2 cellular contexts compared by ENCODE assay signal in the genomic region with DNA sequence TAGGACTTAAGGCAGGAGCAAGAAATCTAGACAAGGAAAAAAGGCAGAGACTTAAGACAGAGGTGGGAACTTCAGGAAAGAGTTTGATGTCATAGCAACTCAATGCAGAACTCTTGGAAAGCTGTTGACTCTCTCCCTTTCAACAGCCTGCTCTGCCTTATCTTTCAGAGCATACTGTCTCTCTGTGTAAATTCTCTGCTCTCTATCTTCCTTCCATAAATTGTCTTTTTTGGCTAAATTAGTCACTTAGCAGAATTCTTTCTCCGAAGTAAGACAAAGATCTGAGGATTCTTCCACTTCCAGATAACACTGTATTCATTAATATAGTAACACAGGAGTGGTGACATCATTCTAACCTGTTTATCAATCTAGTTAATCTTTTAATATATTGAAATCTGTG.
TF ChIP-seq lines count a peak whose summit lies in the region.

No MANE protein-coding gene starts in this region.

TF ChIP-seq in HepG2, 621 proteins besides CTCF, POLR2A, EP300 and RAD21:
- TF ChIP-seq ZNF713 (CRISPR knock-in tag; IDR thresholded peaks at IDR 0.05) = no peak
- TF ChIP-seq ATF7 (IDR thresholded peaks at IDR 0.05) = peak; percentile 48
- TF ChIP-seq ATF7 (CRISPR knock-in tag; IDR thresholded peaks at IDR 0.05) = no peak

TF ChIP-seq in K562, 482 proteins besides CTCF, POLR2A, EP300 and RAD21:
- TF ChIP-seq CBX8 (IDR thresholded peaks at IDR 0.05; ENCODE audit: borderline replicate concordance, extremely low read depth, low read depth, low read length, poor library complexity, severe bottlenecking) (no peak), XRCC3 (IDR thresholded peaks at IDR 0.05) (no peak), ZNF699 (CRISPR knock-in tag; IDR thresholded peaks at IDR 0.05; ENCODE audit: insufficient replicate concordance) (no peak), ZNF282 (CRISPR knock-in tag; IDR thresholded peaks at IDR 0.05) (no peak), ZNF3 (CRISPR knock-in tag; IDR thresholded peaks at IDR 0.05) (no peak), ATF7 (IDR thresholded peaks at IDR 0.05) (peak; percentile 47; the same call in 1 of the 2 replicates), ZBTB7A (IDR thresholded peaks at IDR 0.05; ENCODE audit: borderline replicate concordance, control insufficient read depth, low read depth, low read length) (no peak), DPF2 (IDR thresholded peaks at IDR 0.05) (0 out of 2 replicates have a peak, but pooled peaks have one; percentile 35), SMARCA4 (IDR thresholded peaks at IDR 0.05) (peak; percentile 60; the same call in 1 of the 2 replicates), TCF7L2 (IDR thresholded peaks at IDR 0.05; ENCODE audit: low read depth, low read length) (no peak), PHF8 (IDR thresholded peaks at IDR 0.05; ENCODE audit: borderline replicate concordance, low read length) (no peak), HCFC1 (IDR thresholded peaks at IDR 0.05; ENCODE audit: low read depth, low read length) (no peak), DDX20 (tag; IDR thresholded peaks at IDR 0.05; ENCODE audit: low read depth) (no peak), KHSRP (IDR thresholded peaks at IDR 0.05) (no peak), CBFA2T3 (IDR thresholded peaks at IDR 0.05) (peak; percentile 57), HDAC6 (IDR thresholded peaks at IDR 0.05; ENCODE audit: low read depth, low read length) (no peak), SMARCE1 (IDR thresholded peaks at IDR 0.05) (no peak), TAL1 (IDR thresholded peaks at IDR 0.05) (peak; percentile 35; the same call in 1 of the 2 replicates), ZNF507 (tag; conservative IDR thresholded peaks at IDR 0.05) (no peak), CEBPG (CRISPR knock-in tag; IDR thresholded peaks at IDR 0.05) (no peak), CEBPG (tag; conservative IDR thresholded peaks at IDR 0.05 in 1 of 2, IDR thresholded peaks at IDR 0.05 in 1 of 2) (no peak), KDM5B (IDR thresholded peaks at IDR 0.05; ENCODE audit: insufficient replicate concordance, low read depth, low read length) (no peak), ZNF431 (CRISPR knock-in tag; IDR thresholded peaks at IDR 0.05) (no peak), MEIS2 (IDR thresholded peaks at IDR 0.05; ENCODE audit: partially characterized antibody) (peak; percentile 48), FOSL1 (tag; conservative IDR thresholded peaks at IDR 0.05) (0 out of 2 replicates have a peak, but pooled peaks have one; percentile 14), ZNF445 (CRISPR knock-in tag; IDR thresholded peaks at IDR 0.05; ENCODE audit: low read depth) (no peak), GATAD2A (IDR thresholded peaks at IDR 0.05) (no peak), RFX1 (IDR thresholded peaks at IDR 0.05) (peak; percentile 66), EHMT2 (IDR thresholded peaks at IDR 0.05) (0 out of 2 replicates have a peak, but pooled peaks have one; percentile 24), SOX6 (IDR thresholded peaks at IDR 0.05) (peak; percentile 64; the same call in 1 of the 2 replicates), IRF2 (CRISPR knock-in tag; IDR thresholded peaks at IDR 0.05) (no peak), WHSC1 (IDR thresholded peaks at IDR 0.05; ENCODE audit: low read length) (no peak), ARID1B (IDR thresholded peaks at IDR 0.05) (peak; percentile 78), POLR2B (IDR thresholded peaks at IDR 0.05; ENCODE audit: low read depth, partially characterized antibody) (no peak), POU5F1 (IDR thresholded peaks at IDR 0.05; ENCODE audit: borderline replicate concordance, low read depth, low read length, partially characterized antibody) (no peak), PPARD (CRISPR knock-in tag; IDR thresholded peaks at IDR 0.05) (no peak), MBD2 (IDR thresholded peaks at IDR 0.05; ENCODE audit: borderline replicate concordance, low read depth) (no peak)
- TF ChIP-seq, protein P1, sequence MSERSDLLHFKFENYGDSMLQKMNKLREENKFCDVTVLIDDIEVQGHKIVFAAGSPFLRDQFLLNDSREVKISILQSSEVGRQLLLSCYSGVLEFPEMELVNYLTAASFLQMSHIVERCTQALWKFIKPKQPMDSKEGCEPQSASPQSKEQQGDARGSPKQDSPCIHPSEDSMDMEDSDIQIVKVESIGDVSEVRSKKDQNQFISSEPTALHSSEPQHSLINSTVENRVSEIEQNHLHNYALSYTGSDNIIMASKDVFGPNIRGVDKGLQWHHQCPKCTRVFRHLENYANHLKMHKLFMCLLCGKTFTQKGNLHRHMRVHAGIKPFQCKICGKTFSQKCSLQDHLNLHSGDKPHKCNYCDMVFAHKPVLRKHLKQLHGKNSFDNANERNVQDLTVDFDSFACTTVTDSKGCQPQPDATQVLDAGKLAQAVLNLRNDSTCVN (CRISPR knock-in tag; IDR thresholded peaks at IDR 0.05) = no peak
- TF ChIP-seq, protein P2, sequence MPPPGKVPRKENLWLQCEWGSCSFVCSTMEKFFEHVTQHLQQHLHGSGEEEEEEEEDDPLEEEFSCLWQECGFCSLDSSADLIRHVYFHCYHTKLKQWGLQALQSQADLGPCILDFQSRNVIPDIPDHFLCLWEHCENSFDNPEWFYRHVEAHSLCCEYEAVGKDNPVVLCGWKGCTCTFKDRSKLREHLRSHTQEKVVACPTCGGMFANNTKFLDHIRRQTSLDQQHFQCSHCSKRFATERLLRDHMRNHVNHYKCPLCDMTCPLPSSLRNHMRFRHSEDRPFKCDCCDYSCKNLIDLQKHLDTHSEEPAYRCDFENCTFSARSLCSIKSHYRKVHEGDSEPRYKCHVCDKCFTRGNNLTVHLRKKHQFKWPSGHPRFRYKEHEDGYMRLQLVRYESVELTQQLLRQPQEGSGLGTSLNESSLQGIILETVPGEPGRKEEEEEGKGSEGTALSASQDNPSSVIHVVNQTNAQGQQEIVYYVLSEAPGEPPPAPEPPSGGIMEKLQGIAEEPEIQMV (tag; conservative IDR thresholded peaks at IDR 0.05; ENCODE audit: low read depth) = no peak
- TF ChIP-seq, protein P3, sequence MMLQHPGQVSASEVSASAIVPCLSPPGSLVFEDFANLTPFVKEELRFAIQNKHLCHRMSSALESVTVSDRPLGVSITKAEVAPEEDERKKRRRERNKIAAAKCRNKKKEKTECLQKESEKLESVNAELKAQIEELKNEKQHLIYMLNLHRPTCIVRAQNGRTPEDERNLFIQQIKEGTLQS (IDR thresholded peaks at IDR 0.05) = peak; percentile 65
- TF ChIP-seq, protein P3 (CRISPR knock-in tag; conservative IDR thresholded peaks at IDR 0.05) = no peak
- TF ChIP-seq, protein P4, sequence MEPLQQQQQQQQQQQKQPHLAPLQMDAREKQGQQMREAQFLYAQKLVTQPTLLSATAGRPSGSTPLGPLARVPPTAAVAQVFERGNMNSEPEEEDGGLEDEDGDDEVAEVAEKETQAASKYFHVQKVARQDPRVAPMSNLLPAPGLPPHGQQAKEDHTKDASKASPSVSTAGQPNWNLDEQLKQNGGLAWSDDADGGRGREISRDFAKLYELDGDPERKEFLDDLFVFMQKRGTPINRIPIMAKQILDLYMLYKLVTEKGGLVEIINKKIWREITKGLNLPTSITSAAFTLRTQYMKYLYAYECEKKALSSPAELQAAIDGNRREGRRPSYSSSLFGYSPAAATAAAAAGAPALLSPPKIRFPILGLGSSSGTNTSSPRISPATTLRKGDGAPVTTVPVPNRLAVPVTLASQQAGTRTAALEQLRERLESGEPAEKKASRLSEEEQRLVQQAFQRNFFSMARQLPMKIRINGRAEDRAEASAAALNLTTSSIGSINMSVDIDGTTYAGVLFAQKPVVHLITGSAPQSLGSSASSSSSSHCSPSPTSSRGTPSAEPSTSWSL (CRISPR knock-in tag; IDR thresholded peaks at IDR 0.05; ENCODE audit: borderline replicate concordance) = no peak
- TF ChIP-seq, protein P5, sequence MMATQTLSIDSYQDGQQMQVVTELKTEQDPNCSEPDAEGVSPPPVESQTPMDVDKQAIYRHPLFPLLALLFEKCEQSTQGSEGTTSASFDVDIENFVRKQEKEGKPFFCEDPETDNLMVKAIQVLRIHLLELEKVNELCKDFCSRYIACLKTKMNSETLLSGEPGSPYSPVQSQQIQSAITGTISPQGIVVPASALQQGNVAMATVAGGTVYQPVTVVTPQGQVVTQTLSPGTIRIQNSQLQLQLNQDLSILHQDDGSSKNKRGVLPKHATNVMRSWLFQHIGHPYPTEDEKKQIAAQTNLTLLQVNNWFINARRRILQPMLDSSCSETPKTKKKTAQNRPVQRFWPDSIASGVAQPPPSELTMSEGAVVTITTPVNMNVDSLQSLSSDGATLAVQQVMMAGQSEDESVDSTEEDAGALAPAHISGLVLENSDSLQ (IDR thresholded peaks at IDR 0.05) = no peak
- TF ChIP-seq, protein P6, sequence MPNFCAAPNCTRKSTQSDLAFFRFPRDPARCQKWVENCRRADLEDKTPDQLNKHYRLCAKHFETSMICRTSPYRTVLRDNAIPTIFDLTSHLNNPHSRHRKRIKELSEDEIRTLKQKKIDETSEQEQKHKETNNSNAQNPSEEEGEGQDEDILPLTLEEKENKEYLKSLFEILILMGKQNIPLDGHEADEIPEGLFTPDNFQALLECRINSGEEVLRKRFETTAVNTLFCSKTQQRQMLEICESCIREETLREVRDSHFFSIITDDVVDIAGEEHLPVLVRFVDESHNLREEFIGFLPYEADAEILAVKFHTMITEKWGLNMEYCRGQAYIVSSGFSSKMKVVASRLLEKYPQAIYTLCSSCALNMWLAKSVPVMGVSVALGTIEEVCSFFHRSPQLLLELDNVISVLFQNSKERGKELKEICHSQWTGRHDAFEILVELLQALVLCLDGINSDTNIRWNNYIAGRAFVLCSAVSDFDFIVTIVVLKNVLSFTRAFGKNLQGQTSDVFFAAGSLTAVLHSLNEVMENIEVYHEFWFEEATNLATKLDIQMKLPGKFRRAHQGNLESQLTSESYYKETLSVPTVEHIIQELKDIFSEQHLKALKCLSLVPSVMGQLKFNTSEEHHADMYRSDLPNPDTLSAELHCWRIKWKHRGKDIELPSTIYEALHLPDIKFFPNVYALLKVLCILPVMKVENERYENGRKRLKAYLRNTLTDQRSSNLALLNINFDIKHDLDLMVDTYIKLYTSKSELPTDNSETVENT (CRISPR knock-in tag; IDR thresholded peaks at IDR 0.05) = no peak
- TF ChIP-seq, protein P7, sequence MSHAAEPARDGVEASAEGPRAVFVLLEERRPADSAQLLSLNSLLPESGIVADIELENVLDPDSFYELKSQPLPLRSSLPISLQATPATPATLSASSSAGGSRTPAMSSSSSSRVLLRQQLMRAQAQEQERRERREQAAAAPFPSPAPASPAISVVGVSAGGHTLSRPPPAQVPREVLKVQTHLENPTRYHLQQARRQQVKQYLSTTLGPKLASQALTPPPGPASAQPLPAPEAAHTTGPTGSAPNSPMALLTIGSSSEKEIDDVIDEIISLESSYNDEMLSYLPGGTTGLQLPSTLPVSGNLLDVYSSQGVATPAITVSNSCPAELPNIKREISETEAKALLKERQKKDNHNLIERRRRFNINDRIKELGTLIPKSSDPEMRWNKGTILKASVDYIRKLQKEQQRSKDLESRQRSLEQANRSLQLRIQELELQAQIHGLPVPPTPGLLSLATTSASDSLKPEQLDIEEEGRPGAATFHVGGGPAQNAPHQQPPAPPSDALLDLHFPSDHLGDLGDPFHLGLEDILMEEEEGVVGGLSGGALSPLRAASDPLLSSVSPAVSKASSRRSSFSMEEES (CRISPR knock-in tag; IDR thresholded peaks at IDR 0.05) = no peak
- TF ChIP-seq, protein P8, sequence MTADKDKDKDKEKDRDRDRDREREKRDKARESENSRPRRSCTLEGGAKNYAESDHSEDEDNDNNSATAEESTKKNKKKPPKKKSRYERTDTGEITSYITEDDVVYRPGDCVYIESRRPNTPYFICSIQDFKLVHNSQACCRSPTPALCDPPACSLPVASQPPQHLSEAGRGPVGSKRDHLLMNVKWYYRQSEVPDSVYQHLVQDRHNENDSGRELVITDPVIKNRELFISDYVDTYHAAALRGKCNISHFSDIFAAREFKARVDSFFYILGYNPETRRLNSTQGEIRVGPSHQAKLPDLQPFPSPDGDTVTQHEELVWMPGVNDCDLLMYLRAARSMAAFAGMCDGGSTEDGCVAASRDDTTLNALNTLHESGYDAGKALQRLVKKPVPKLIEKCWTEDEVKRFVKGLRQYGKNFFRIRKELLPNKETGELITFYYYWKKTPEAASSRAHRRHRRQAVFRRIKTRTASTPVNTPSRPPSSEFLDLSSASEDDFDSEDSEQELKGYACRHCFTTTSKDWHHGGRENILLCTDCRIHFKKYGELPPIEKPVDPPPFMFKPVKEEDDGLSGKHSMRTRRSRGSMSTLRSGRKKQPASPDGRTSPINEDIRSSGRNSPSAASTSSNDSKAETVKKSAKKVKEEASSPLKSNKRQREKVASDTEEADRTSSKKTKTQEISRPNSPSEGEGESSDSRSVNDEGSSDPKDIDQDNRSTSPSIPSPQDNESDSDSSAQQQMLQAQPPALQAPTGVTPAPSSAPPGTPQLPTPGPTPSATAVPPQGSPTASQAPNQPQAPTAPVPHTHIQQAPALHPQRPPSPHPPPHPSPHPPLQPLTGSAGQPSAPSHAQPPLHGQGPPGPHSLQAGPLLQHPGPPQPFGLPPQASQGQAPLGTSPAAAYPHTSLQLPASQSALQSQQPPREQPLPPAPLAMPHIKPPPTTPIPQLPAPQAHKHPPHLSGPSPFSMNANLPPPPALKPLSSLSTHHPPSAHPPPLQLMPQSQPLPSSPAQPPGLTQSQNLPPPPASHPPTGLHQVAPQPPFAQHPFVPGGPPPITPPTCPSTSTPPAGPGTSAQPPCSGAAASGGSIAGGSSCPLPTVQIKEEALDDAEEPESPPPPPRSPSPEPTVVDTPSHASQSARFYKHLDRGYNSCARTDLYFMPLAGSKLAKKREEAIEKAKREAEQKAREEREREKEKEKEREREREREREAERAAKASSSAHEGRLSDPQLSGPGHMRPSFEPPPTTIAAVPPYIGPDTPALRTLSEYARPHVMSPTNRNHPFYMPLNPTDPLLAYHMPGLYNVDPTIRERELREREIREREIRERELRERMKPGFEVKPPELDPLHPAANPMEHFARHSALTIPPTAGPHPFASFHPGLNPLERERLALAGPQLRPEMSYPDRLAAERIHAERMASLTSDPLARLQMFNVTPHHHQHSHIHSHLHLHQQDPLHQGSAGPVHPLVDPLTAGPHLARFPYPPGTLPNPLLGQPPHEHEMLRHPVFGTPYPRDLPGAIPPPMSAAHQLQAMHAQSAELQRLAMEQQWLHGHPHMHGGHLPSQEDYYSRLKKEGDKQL (CRISPR knock-in tag; IDR thresholded peaks at IDR 0.05; ENCODE audit: borderline replicate concordance) = no peak
- TF ChIP-seq, protein P9, sequence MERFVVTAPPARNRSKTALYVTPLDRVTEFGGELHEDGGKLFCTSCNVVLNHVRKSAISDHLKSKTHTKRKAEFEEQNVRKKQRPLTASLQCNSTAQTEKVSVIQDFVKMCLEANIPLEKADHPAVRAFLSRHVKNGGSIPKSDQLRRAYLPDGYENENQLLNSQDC (CRISPR knock-in tag; IDR thresholded peaks at IDR 0.05) = no peak
- TF ChIP-seq, protein P10, sequence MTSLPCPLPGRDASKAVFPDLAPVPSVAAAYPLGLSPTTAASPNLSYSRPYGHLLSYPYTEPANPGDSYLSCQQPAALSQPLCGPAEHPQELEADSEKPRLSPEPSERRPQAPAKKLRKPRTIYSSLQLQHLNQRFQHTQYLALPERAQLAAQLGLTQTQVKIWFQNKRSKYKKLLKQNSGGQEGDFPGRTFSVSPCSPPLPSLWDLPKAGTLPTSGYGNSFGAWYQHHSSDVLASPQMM (CRISPR knock-in tag; IDR thresholded peaks at IDR 0.05) = no peak
TF ChIP-seq in K562: peak in this region for 12.
